Comparison of ENCODE assay signal across 10 cellular contexts in the genomic region with DNA sequence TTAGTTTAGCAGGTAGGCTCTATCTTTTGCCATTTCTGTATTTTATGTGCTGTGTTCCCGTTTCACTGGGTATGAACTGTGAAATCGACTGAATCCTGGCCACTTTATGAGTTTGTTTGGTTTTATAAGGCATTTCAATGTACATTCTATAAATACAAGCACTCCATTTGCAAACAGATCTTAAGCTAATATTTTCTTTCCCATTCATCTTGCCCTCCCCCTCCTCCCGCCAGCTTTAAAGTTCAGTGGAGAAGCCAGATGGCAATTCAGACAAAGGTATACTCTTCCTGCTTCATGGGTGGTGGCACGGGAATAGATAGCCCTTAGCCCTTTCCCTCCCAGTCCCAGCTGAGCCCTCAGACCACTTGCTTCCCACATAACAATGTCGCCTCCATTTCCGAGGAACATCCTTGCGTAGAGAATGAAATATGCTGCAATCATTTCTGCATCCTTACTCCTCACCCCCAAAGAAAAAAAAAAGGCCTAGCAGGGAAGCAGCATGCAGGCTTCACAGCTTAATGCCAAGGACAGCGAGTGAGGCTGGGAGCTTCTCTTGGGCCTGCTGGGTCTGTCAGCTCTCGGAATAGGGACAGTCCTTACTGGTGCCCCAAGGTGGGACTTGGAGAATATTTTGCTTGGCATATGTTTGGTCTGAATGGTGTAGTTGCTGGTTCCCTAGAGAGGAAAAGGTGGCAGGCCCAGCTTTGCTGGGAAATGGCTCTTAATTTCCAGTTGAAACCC. TPM values are rescaled to one million over a fixed set of nuclear protein-coding genes. Genes with fewer than 3 reads are reported as not detected.
DNase-seq lines count a peak whose midpoint lies in the region; ATAC-seq, FAIRE-seq and TF ChIP-seq lines count a peak whose summit lies in the region.
"Had no signal": no experiment of that assay in that cellular context is flagged by ENCODE, and none has a peak within 500 bp of the region (broad histone marks: within the 10 kb centered on the region; RNA-seq: fewer than 3 reads in every experiment).

No MANE protein-coding gene starts in this region.

- intact Hi-C loops in Caco-2 (cut with micrococcal nuclease; ENCODE audit: unreplicated experiment) (no loop called here), mucosa of descending colon (cut with DNase I, micrococcal nuclease) (no loop called here), psoas muscle (cut with DNase I) (loop anchor here in 1 of 2 donors (5.0 kb wide), 1 partner anchor 102 kb away; a partner anchor contains a TSS), lower leg skin (cut with DNase I; ENCODE audit: low total_unique reads) (no loop called here)

- peak; percentile 64 for ATAC-seq in mucosa of descending colon
- ATAC-seq in psoas muscle: no peak
- ATAC-seq: stimulated activated memory B cell treated with anti-CD40 and anti-IgM and Interleukin-4, amounts not matched to agents 10 μg/mL and 1 μg/mL and 100 μg/mL, for 72 hours had no signal

- BruUV-seq in Caco-2 (replicated peaks; lab: Mats Ljungman, UMichigan): TSS peak; percentile 29

- TF ChIP-seq CTCF in Caco-2 (IDR thresholded peaks at IDR 0.05; ENCODE audit: insufficient read depth in 1 of 2, low read depth in 1 of 2, low read length in 1 of 2, severe bottlenecking in 1 of 2, unreplicated experiment in 1 of 2): no peak
- no peak for TF ChIP-seq CTCF in WERI-Rb-1 (IDR thresholded peaks at IDR 0.05; ENCODE audit: low read depth, low read length)
- TF ChIP-seq CTCF in mucosa of descending colon (IDR thresholded peaks at IDR 0.05): no peak
- no peak for TF ChIP-seq CTCF in psoas muscle (IDR thresholded peaks at IDR 0.05)
- TF ChIP-seq CTCF in lower leg skin (IDR thresholded peaks at IDR 0.05): no peak

- TF ChIP-seq POLR2A in lower leg skin (IDR thresholded peaks at IDR 0.05): no peak

- H3K27me3 Mint-ChIP-seq in Caco-2 (ENCODE audit: insufficient read depth, unreplicated experiment): no peaks in the 10 kb centered on the region
- H3K27me3 Mint-ChIP-seq: stimulated activated memory B cell treated with anti-CD40 and anti-IgM and Interleukin-4, amounts not matched to agents 10 μg/mL and 1 μg/mL and 100 μg/mL, for 72 hours had no signal

- H3K36me3 Mint-ChIP-seq in Caco-2 (ENCODE audit: insufficient read depth, unreplicated experiment): no peaks in the 10 kb centered on the region

- H3K27ac ChIP-seq in WERI-Rb-1 (peak overlapping the region; percentile 96), psoas muscle (no peak overlapping the region)

- CTCF ChIA-PET in Caco-2 (lab: Charles Lee): interaction anchor here (0.6 to 1.2 kb wide), 8 partner anchors 13 to 286 kb away, joined by 3 to 13 read pairs (median 4); no protein-coding TSS in a partner anchor

- no peaks in the 10 kb centered on the region for H3K9me3 ChIP-seq in Caco-2
- H3K9me3 ChIP-seq in WERI-Rb-1 (ENCODE audit: severe bottlenecking): no peaks in the 10 kb centered on the region
- H3K9me3 ChIP-seq in mucosa of descending colon: no peaks in the 10 kb centered on the region
- no peaks in the 10 kb centered on the region for H3K9me3 ChIP-seq in psoas muscle

- no peak overlapping the region for H3K27ac Mint-ChIP-seq in Caco-2 (ENCODE audit: unreplicated experiment)

- peaks cover 2% of the 10 kb centered on the region for H3K36me3 ChIP-seq in Caco-2 (ENCODE audit: control insufficient read depth, insufficient read depth, low read length)
- peaks cover 39% of the 10 kb centered on the region for H3K36me3 ChIP-seq in WERI-Rb-1
- H3K36me3 ChIP-seq in mucosa of descending colon (ENCODE audit: low read depth): no peaks in the 10 kb centered on the region
- peaks cover 2 to 24% of the 10 kb centered on the region in 2 donors for H3K36me3 ChIP-seq in psoas muscle (ENCODE audit: insufficient read depth in 1 of 2, low read depth in 1 of 2)

- H3K27me3 ChIP-seq in Caco-2 (replicated peaks; ENCODE audit: control insufficient read depth, insufficient read depth, low read length): no peaks in the 10 kb centered on the region
- no peaks in the 10 kb centered on the region for H3K27me3 ChIP-seq in WERI-Rb-1 (ENCODE audit: insufficient read depth, low read depth, severe bottlenecking)
- H3K27me3 ChIP-seq in psoas muscle (ENCODE audit: insufficient read depth in 3 of 3, low read length in 2 of 3): no peaks in the 10 kb centered on the region

- H3K4me3 ChIP-seq in Caco-2 (ENCODE audit: low read depth, low read length) (no peak overlapping the region), WERI-Rb-1 (ENCODE audit: low read depth, low read length) (no peak overlapping the region), mucosa of descending colon (no peak overlapping the region), psoas muscle (no peak overlapping the region), lower leg skin (ENCODE audit: low read depth, poor library complexity, severe bottlenecking) (no peak overlapping the region)

- DNase-seq in Caco-2: peak in 1 of 2 experiments; percentile 23
- DNase-seq in NCI-H128 (lab: John Stamatoyannopoulos, UW; ENCODE audit: unreplicated experiment): peak; percentile 33
- peak; percentile 66 for DNase-seq in WERI-Rb-1
- DNase-seq in mucosa of descending colon: peak in 1 of 3 donors; percentile 70
- DNase-seq in RCC 7860 (ENCODE audit: low spot score): no peak
- DNase-seq in psoas muscle: no peak
- DNase-seq in lower leg skin (ENCODE audit: low spot score in 2 of 2): no peak
- no peak for DNase-seq in foreskin melanocyte
- DNase-seq: activated CD4-positive, alpha-beta T cell treated with anti-CD3 and anti-CD28 coated beads, Interleukin-2, amount 50 U/mL, for 48 hours had no signal

- H3K4me3 Mint-ChIP-seq in Caco-2 (ENCODE audit: unreplicated experiment): no peak overlapping the region
- H3K4me3 Mint-ChIP-seq: stimulated activated memory B cell treated with anti-CD40 and anti-IgM and Interleukin-4, amounts not matched to agents 10 μg/mL and 1 μg/mL and 100 μg/mL, for 72 hours had no signal

- 80 to 85% (median 84%) methylated on average over 9 of the region's 9 CpGs for WGBS in psoas muscle, 3 donors
- 69 to 78% methylated on average over 9 of the region's 9 CpGs for WGBS in lower leg skin, 2 donors

- H3K4me1 ChIP-seq in Caco-2: peaks cover 17% of the 10 kb centered on the region; the same call in 1 of the 2 replicates
- H3K4me1 ChIP-seq in mucosa of descending colon (ENCODE audit: low read depth): peaks cover 36% of the 10 kb centered on the region
- H3K4me1 ChIP-seq in psoas muscle: peaks cover 49% of the 10 kb centered on the region

- peaks cover 21% of the 10 kb centered on the region for H3K4me1 Mint-ChIP-seq in Caco-2 (ENCODE audit: low read depth, unreplicated experiment)

- no peak for FAIRE-seq in RCC 7860 (lab: Jason Lieb, UNC)

- POLR2A ChIA-PET in Caco-2 (lab: Charles Lee): interaction anchor here (0.6 kb wide), 2 partner anchors 103 to 211 kb away, joined by 4 to 6 read pairs; a partner anchor contains a TSS

- H3K9me3 Mint-ChIP-seq in Caco-2 (ENCODE audit: unreplicated experiment): no peaks in the 10 kb centered on the region
- H3K9me3 Mint-ChIP-seq: stimulated activated memory B cell treated with anti-CD40 and anti-IgM and Interleukin-4, amounts not matched to agents 10 μg/mL and 1 μg/mL and 100 μg/mL, for 72 hours had no signal

RNA-seq across cellular contexts. Expression of a gene that starts 52.8 kb away (rescaled TPM):
- total RNA-seq in Caco-2 (2022) (264 and 310 TPM in 2 replicates), mucosa of descending colon (100 to 1,000 TPM; 324 to 383 (median 352) TPM), psoas muscle (100 to 1,000 TPM in 3 of 4 donors, 10 to 100 TPM in 1; 95.6 to 171 (median 104) TPM), lower leg skin (100 to 1,000 TPM; 297 to 612 (median 380) TPM)
- 100 to 1,000 TPM in 1 of 3 donors, 10 to 100 TPM in 2; 72.7 to 144 (median 93.8) TPM for polyA plus RNA-seq in psoas muscle

Comparison
In these comparisons a context has a peak if more than half of its experiments do, and no peak if none do; other contexts are left out.
1. DNase-seq: peak in NCI-H128 (single experiment) and WERI-Rb-1 (single experiment); none in RCC 7860 (single experiment), psoas muscle (0 of 2), lower leg skin (0 of 2) and foreskin melanocyte (single experiment).